ENCODE assay signal across 22 cellular contexts in the genomic region with DNA sequence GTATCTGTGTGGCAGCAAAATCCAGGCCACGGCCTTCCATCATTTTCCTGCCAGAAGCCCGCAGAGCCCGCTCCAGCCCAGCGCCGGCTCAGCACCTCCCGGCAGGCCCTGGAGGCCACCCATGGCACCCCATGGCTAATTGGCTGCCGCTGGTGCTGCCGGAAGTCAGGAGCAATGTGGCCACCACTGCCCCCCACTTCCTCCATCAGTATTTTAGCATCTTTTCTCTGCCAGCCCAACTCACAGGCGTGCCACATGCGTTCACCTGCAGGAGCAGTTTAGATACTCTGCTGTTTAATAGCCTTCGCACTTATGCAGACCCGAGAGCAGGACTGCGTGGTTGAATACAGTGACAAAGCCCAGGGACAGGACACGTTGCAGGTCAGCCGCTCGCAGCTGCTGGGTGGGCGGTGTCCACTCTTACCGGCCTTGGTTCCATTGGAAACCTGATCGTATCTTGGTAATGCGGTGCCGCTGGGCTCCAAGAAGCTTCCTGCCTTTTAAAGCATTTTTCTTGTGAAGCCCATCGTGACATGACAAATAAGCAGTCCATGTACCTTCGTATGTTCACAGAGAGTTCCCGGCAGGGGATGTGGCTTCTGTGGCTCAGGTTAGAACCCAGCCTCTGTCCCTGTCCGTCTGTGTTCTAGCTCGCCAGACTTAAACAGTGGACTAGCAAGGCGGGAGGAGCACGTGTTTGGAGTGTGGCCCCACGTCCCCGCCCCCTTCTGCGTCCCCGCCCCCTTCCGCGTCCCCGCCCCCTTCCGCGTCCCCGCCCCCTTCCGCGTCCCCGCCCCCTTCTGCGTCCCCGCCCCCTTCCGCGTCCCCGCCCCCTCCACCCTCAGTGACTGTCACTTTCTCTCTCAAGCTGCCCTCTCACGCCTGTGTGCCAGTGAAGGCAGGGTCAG.
DNase-seq lines count a peak whose midpoint lies in the region; ATAC-seq and TF ChIP-seq lines count a peak whose summit lies in the region.
"Had no signal": no experiment of that assay in that cellular context is flagged by ENCODE, and none has a peak within 500 bp of the region (broad histone marks: within the 10 kb centered on the region; RNA-seq: fewer than 3 reads in every experiment).

No MANE protein-coding gene starts in this region.

- peak; percentile 38 for DNase-seq in activated CD8-positive, alpha-beta memory T cell treated with anti-CD3 and anti-CD28 coated beads, Interleukin-2, amount 50 U/mL, for 48 hours
- DNase-seq in activated CD8-positive, alpha-beta memory T cell treated with anti-CD3 and anti-CD28 coated beads, Interleukin-2, amount 50 U/mL, for 4 hours: no peak
- peak; percentile 3 for DNase-seq in WERI-Rb-1
- DNase-seq in left lobe of liver (ENCODE audit: low spot score): peak; percentile 33
- DNase-seq in ureter (ENCODE audit: low spot score): peak; percentile 36
- DNase-seq in NCI-H1048 (lab: John Stamatoyannopoulos, UW): no peak
- no peak for DNase-seq in GM19238 (ENCODE audit: insufficient read length, low spot score)
- DNase-seq in hepatic stellate cell (ENCODE audit: low spot score): no peak
- DNase-seq: activated B cell treated with CpG ODN at 0.5 μM for 24 hours; activated CD4-positive, alpha-beta T cell treated with anti-CD3 and anti-CD28 coated beads, Interleukin-2, amount 50 U/mL, for 4 hours; activated T-cell treated with anti-CD3 and anti-CD28 coated beads, Interleukin-2, amount 50 U/mL, for 1 hour; caudate nucleus; DMS53; foreskin keratinocyte; lower lobe of right lung; NCI-H1105; NCI-H2081 treated with DMSO at 0.1 percent for 48 hours; stimulated activated CD4-positive, alpha-beta T cell treated with anti-CD3 and anti-CD28 coated beads, Interleukin-2, amount 100 ng/mL, for 48 hours; stimulated activated naive CD4-positive, alpha-beta T cell had no signal

- TF ChIP-seq CTCF in WERI-Rb-1 (IDR thresholded peaks at IDR 0.05; ENCODE audit: low read depth, low read length): no peak

- peaks cover 93% of the 10 kb centered on the region for H3K27me3 ChIP-seq in WERI-Rb-1 (ENCODE audit: insufficient read depth, low read depth, severe bottlenecking)
- H3K27me3 ChIP-seq: foreskin keratinocyte had no signal

- ATAC-seq in left lobe of liver: no peak
- ATAC-seq: foreskin keratinocyte, lower lobe of right lung had no signal

- no peaks in the 10 kb centered on the region for H3K36me3 ChIP-seq in WERI-Rb-1
- H3K36me3 ChIP-seq: lower lobe of right lung, neutrophil had no signal

- peaks cover 18% of the 10 kb centered on the region for H3K9me3 ChIP-seq in WERI-Rb-1 (ENCODE audit: severe bottlenecking)
- H3K9me3 ChIP-seq: lower lobe of right lung, neutrophil had no signal

- no peak overlapping the region for H3K27ac ChIP-seq in WERI-Rb-1
- H3K27ac ChIP-seq: foreskin keratinocyte, lower lobe of right lung, neutrophil, SK-N-MC had no signal

- no peak overlapping the region for H3K4me3 ChIP-seq in WERI-Rb-1 (ENCODE audit: low read depth, low read length)
- H3K4me3 ChIP-seq: lower lobe of right lung, SK-N-MC, smooth muscle cell had no signal

Comparison
In these comparisons a context has a peak if more than half of its experiments do, and no peak if none do; other contexts are left out.
1. DNase-seq: peak in activated CD8-positive, alpha-beta memory T cell treated with anti-CD3 and anti-CD28 coated beads, Interleukin-2, amount 50 U/mL, for 48 hours (single experiment), WERI-Rb-1 (single experiment), left lobe of liver (single experiment) and ureter (single experiment); none in activated CD8-positive, alpha-beta memory T cell treated with anti-CD3 and anti-CD28 coated beads, Interleukin-2, amount 50 U/mL, for 4 hours (single experiment), NCI-H1048 (single experiment), GM19238 (single experiment) and hepatic stellate cell (single experiment).